Comparison of ENCODE assay signal across 24 cellular contexts in genomic region chr2:17479875-17480274, GRCh38. TPM values are rescaled to one million over a fixed set of nuclear protein-coding genes. Genes with fewer than 3 reads are reported as not detected.
DNase-seq lines count a peak whose midpoint lies in the region; ATAC-seq, FAIRE-seq and TF ChIP-seq lines count a peak whose summit lies in the region.
"Had no signal": no experiment of that assay in that cellular context is flagged by ENCODE, and none has a peak within 500 bp of the region (broad histone marks: within the 10 kb centered on the region; RNA-seq: fewer than 3 reads in every experiment).

No MANE protein-coding gene starts in this region.

- DNase-seq in AG04449 (ENCODE audit: low read depth, low spot score) (peak; percentile 12), LoVo (ENCODE audit: low spot score) (peak; percentile 5), bronchial epithelial cell (ENCODE audit: low read depth) (peak; percentile 80), kidney glomerular epithelial cell (lab: John Stamatoyannopoulos, UW) (peak; percentile 9), NCI-H146 (lab: John Stamatoyannopoulos, UW) (no peak)
- DNase-seq in activated T-cell treated with anti-CD3 and anti-CD28 coated beads, Interleukin-2, amount 50 U/mL, for 24 hours: no peak
- DNase-seq: activated naive CD8-positive, alpha-beta T cell treated with anti-CD3 and anti-CD28 coated beads, Interleukin-2, amount 50 U/mL, for 24 hours; heart left ventricle; NCI-H1048; NCI-H2029 treated with DMSO at 0.1 percent for 48 hours; small intestine; stimulated activated CD4-positive, alpha-beta T cell treated with anti-CD3 and anti-CD28 coated beads, Interleukin-2, amount 100 ng/mL, for 48 hours; substantia nigra; uterus had no signal

- POLR2A ChIA-PET in AG04449 (lab: Yijun Ruan, JAX): no interaction called here

- H3K9me3 Mint-ChIP-seq in activated T-cell treated with anti-CD3 and anti-CD28 coated beads, Interleukin-2, amount 50 U/mL, for 24 hours: no peaks in the 10 kb centered on the region
- H3K9me3 Mint-ChIP-seq: nephron had no signal

- H3K4me3 ChIP-seq in AG04449 (ENCODE audit: low read depth, low read length) (no peak overlapping the region), bronchial epithelial cell (ENCODE audit: low read depth, low read length) (no peak overlapping the region)
- H3K4me3 ChIP-seq: A549, esophagus muscularis mucosa, heart left ventricle, K562, uterus had no signal

- no peak for ATAC-seq in HG03354 (IDR thresholded peaks at IDR 0.05; ENCODE audit: poor library complexity, severe bottlenecking, unreplicated experiment)
- ATAC-seq in HG03135 (IDR thresholded peaks at IDR 0.05; ENCODE audit: unreplicated experiment): no peak
- ATAC-seq: A549; activated naive CD8-positive, alpha-beta T cell treated with anti-CD3 and anti-CD28 coated beads, Interleukin-2, amount 50 U/mL, for 24 hours; activated T-helper 17 cell treated with anti-CD3 and anti-CD28 coated beads, Interleukin-2, amount 50 U/mL, for 72 hours; heart left ventricle; K562 had no signal

- TF ChIP-seq CTCF in AG04449 (IDR thresholded peaks at IDR 0.05; ENCODE audit: insufficient read depth, low read length, missing control alignments) (no peak), bronchial epithelial cell (IDR thresholded peaks at IDR 0.05; ENCODE audit: insufficient read depth, low read length, severe bottlenecking) (no peak)

- H3K4me1 Mint-ChIP-seq in activated T-cell treated with anti-CD3 and anti-CD28 coated beads, Interleukin-2, amount 50 U/mL, for 24 hours (ENCODE audit: low read depth): no peaks in the 10 kb centered on the region
- H3K4me1 Mint-ChIP-seq: activated naive CD8-positive, alpha-beta T cell treated with anti-CD3 and anti-CD28 coated beads, Interleukin-2, amount 50 U/mL, for 24 hours; activated T-helper 17 cell treated with anti-CD3 and anti-CD28 coated beads, Interleukin-2, amount 50 U/mL, for 72 hours; memory B cell; nephron had no signal

- H3K36me3 ChIP-seq in bronchial epithelial cell (ENCODE audit: control insufficient read depth, insufficient read depth, low read length): no peaks in the 10 kb centered on the region
- H3K36me3 ChIP-seq: esophagus muscularis mucosa, heart left ventricle, uterus had no signal

- H3K27me3 Mint-ChIP-seq in activated T-cell treated with anti-CD3 and anti-CD28 coated beads, Interleukin-2, amount 50 U/mL, for 24 hours: no peaks in the 10 kb centered on the region
- H3K27me3 Mint-ChIP-seq: activated naive CD8-positive, alpha-beta T cell treated with anti-CD3 and anti-CD28 coated beads, Interleukin-2, amount 50 U/mL, for 24 hours; activated T-helper 17 cell treated with anti-CD3 and anti-CD28 coated beads, Interleukin-2, amount 50 U/mL, for 72 hours had no signal

- H3K27me3 ChIP-seq in bronchial epithelial cell (ENCODE audit: control insufficient read depth, insufficient read depth, low read length): no peaks in the 10 kb centered on the region
- H3K27me3 ChIP-seq: esophagus muscularis mucosa, heart left ventricle, uterus had no signal

- no peak overlapping the region for H3K27ac Mint-ChIP-seq in activated T-cell treated with anti-CD3 and anti-CD28 coated beads, Interleukin-2, amount 50 U/mL, for 24 hours
- H3K27ac Mint-ChIP-seq: activated naive CD8-positive, alpha-beta T cell treated with anti-CD3 and anti-CD28 coated beads, Interleukin-2, amount 50 U/mL, for 24 hours; activated T-helper 17 cell treated with anti-CD3 and anti-CD28 coated beads, Interleukin-2, amount 50 U/mL, for 72 hours; memory B cell had no signal

- no peaks in the 10 kb centered on the region for H3K36me3 Mint-ChIP-seq in activated T-cell treated with anti-CD3 and anti-CD28 coated beads, Interleukin-2, amount 50 U/mL, for 24 hours (ENCODE audit: low read depth)
- H3K36me3 Mint-ChIP-seq: memory B cell had no signal

- FAIRE-seq in bronchial epithelial cell (lab: Jason Lieb, UNC): no peak
- FAIRE-seq: A549, small intestine had no signal

- no peak overlapping the region for H3K4me3 Mint-ChIP-seq in activated T-cell treated with anti-CD3 and anti-CD28 coated beads, Interleukin-2, amount 50 U/mL, for 24 hours
- H3K4me3 Mint-ChIP-seq: activated naive CD8-positive, alpha-beta T cell treated with anti-CD3 and anti-CD28 coated beads, Interleukin-2, amount 50 U/mL, for 24 hours; activated T-helper 17 cell treated with anti-CD3 and anti-CD28 coated beads, Interleukin-2, amount 50 U/mL, for 72 hours; memory B cell; nephron had no signal

- CTCF ChIA-PET in AG04449 (lab: Yijun Ruan, JAX): interaction anchor here (0.9 to 1.3 kb wide), 3 partner anchors 9 to 192 kb away, joined by 3 to 6 read pairs (median 4); no protein-coding TSS in a partner anchor

RNA-seq across cellular contexts. Expression of gene RAD51AP2, which starts 38.4 kb away (rescaled TPM):
- 0.13 TPM in 1 of 2 replicates, not detected in the other for total RNA-seq in bronchial epithelial cell
- total RNA-seq: activated T-helper 17 cell treated with anti-CD3 and anti-CD28 coated beads, Interleukin-2, amount 50 U/mL, for 72 hours; esophagus muscularis mucosa; NCI-H460; RPMI7951 had no signal

Comparison
In these comparisons a context has a peak if more than half of its experiments do, and no peak if none do; other contexts are left out.
1. DNase-seq: peak in AG04449 (single experiment), LoVo (single experiment), bronchial epithelial cell (single experiment) and kidney glomerular epithelial cell (single experiment); none in NCI-H146 (single experiment) and activated T-cell treated with anti-CD3 and anti-CD28 coated beads, Interleukin-2, amount 50 U/mL, for 24 hours (single experiment).